22 cellular contexts compared by ENCODE assay signal in the genomic region with DNA sequence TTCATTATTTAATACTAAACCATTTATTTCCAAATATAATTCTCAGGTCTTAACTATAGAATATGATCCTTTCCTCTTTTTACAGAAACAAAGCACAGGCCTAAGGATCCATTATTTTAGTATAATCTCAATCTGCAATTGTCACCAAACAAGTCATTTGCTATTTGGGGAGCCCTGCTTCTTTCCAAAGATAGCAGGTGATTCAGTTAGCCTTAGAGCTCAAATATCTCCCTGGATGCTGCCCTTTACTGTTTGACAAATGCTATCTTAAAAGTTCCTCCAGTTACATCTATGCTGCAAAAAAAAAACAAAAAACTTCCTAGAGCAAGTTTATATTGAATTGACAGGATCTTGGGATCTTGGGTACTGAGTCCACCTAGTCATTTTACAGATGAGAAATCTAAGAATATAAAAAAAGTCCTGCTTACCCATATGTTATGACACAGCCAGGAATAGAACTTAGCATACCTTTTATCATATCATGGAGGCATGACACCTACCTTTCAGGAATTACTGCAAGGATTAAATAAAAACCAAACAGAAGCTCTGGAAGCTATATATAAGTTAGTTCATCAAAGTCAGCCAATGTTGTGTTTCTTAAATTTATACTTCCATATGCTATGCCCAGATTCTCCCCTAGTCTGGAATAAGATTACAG. TPM values are rescaled to one million over a fixed set of nuclear protein-coding genes. Genes with fewer than 3 reads are reported as not detected.
DNase-seq lines count a peak whose midpoint lies in the region; ATAC-seq and TF ChIP-seq lines count a peak whose summit lies in the region.
"Had no signal": no experiment of that assay in that cellular context is flagged by ENCODE, and none has a peak within 500 bp of the region (broad histone marks: within the 10 kb centered on the region; RNA-seq: fewer than 3 reads in every experiment).

No MANE protein-coding gene starts in this region.

- no peaks in the 10 kb centered on the region for H3K27me3 Mint-ChIP-seq in activated T-cell treated with anti-CD3 and anti-CD28 coated beads, Interleukin-2, amount 50 U/mL, for 4 hours (ENCODE audit: low read depth)
- no peaks in the 10 kb centered on the region for H3K27me3 Mint-ChIP-seq in CD8-positive, alpha-beta memory T cell
- no peaks in the 10 kb centered on the region for H3K27me3 Mint-ChIP-seq in activated T-helper 17 cell treated with anti-CD3 and anti-CD28 coated beads, Interleukin-2, amount 50 U/mL, for 72 hours
- H3K27me3 Mint-ChIP-seq: memory B cell had no signal

- no peak for TF ChIP-seq CTCF in parathyroid adenoma (IDR thresholded peaks at IDR 0.05)

- H3K4me1 Mint-ChIP-seq in activated T-cell treated with anti-CD3 and anti-CD28 coated beads, Interleukin-2, amount 50 U/mL, for 4 hours (ENCODE audit: low read depth) = peaks cover 62% of the 10 kb centered on the region
- H3K4me1 Mint-ChIP-seq in CD8-positive, alpha-beta memory T cell = peaks cover 57 to 77% (median 74%) of the 10 kb centered on the region in 3 donors
- peaks cover 31% of the 10 kb centered on the region for H3K4me1 Mint-ChIP-seq in activated T-helper 17 cell treated with anti-CD3 and anti-CD28 coated beads, Interleukin-2, amount 50 U/mL, for 72 hours
- H3K4me1 Mint-ChIP-seq: memory B cell had no signal

- no peaks in the 10 kb centered on the region for H3K9me3 ChIP-seq in CD8-positive, alpha-beta memory T cell (ENCODE audit: low read length)
- H3K9me3 ChIP-seq in parathyroid adenoma (ENCODE audit: control insufficient read depth, low read length) = no peaks in the 10 kb centered on the region
- no peaks in the 10 kb centered on the region for H3K9me3 ChIP-seq in effector memory CD4-positive, alpha-beta T cell (ENCODE audit: control insufficient read depth, low read length)

- in situ Hi-C loops in G401 (cut with HindIII; ENCODE audit: low sequenced_read_pairs) = no loop called here

- ATAC-seq in activated T-cell treated with anti-CD3 and anti-CD28 coated beads, Interleukin-2, amount 50 U/mL, for 4 hours = no peak
- no peak for ATAC-seq in activated T-helper 17 cell treated with anti-CD3 and anti-CD28 coated beads, Interleukin-2, amount 50 U/mL, for 72 hours (replicated peaks)
- ATAC-seq in GM18519 (IDR thresholded peaks at IDR 0.05; ENCODE audit: low FRiP score, unreplicated experiment) = no peak
- ATAC-seq: PC-3, right cardiac atrium had no signal

- H2AFZ ChIP-seq in parathyroid adenoma = no peak overlapping the region

- no peaks in the 10 kb centered on the region for H3K27me3 ChIP-seq in CD8-positive, alpha-beta memory T cell (ENCODE audit: insufficient read depth, low read length, poor library complexity, severe bottlenecking)
- no peaks in the 10 kb centered on the region for H3K27me3 ChIP-seq in parathyroid adenoma (ENCODE audit: control insufficient read depth, insufficient read depth, low read length)
- no peaks in the 10 kb centered on the region for H3K27me3 ChIP-seq in effector memory CD4-positive, alpha-beta T cell (replicated peaks; ENCODE audit: control insufficient read depth, insufficient read depth, low read length, poor library complexity, severe bottlenecking)

- POLR2A ChIA-PET in CD8-positive, alpha-beta memory T cell (lab: Charles Lee) = no interaction called here

- peak overlapping the region in 7 of 8 donors; percentile 1 to 87 (median 59) for H3K27ac Mint-ChIP-seq in CD8-positive, alpha-beta memory T cell
- H3K27ac Mint-ChIP-seq in activated T-helper 17 cell treated with anti-CD3 and anti-CD28 coated beads, Interleukin-2, amount 50 U/mL, for 72 hours = peak overlapping the region; percentile 42

- peaks cover 25% of the 10 kb centered on the region for H3K4me1 ChIP-seq in CD8-positive, alpha-beta memory T cell (ENCODE audit: insufficient read depth, low read length)
- peaks cover 8% of the 10 kb centered on the region for H3K4me1 ChIP-seq in parathyroid adenoma
- peaks cover 5% of the 10 kb centered on the region for H3K4me1 ChIP-seq in effector memory CD4-positive, alpha-beta T cell (ENCODE audit: control insufficient read depth, insufficient read depth, low read length, poor library complexity, severe bottlenecking)

- no peak overlapping the region for H3K9ac ChIP-seq in parathyroid adenoma

- H3K36me3 ChIP-seq in CD8-positive, alpha-beta memory T cell (ENCODE audit: insufficient read depth, low read length) = peaks cover 62% of the 10 kb centered on the region
- H3K36me3 ChIP-seq in parathyroid adenoma (ENCODE audit: control insufficient read depth, insufficient read depth, low read length) = peaks cover 4% of the 10 kb centered on the region
- H3K36me3 ChIP-seq in effector memory CD4-positive, alpha-beta T cell (ENCODE audit: control insufficient read depth, insufficient read depth, low read length) = peaks cover 75% of the 10 kb centered on the region

- H3K4me3 Mint-ChIP-seq in activated T-cell treated with anti-CD3 and anti-CD28 coated beads, Interleukin-2, amount 50 U/mL, for 4 hours = peak overlapping the region; percentile 24
- H3K4me3 Mint-ChIP-seq in CD8-positive, alpha-beta memory T cell = peak overlapping the region in 1 of 7 donors; percentile 44
- peak overlapping the region; percentile 43 for H3K4me3 Mint-ChIP-seq in activated T-helper 17 cell treated with anti-CD3 and anti-CD28 coated beads, Interleukin-2, amount 50 U/mL, for 72 hours
- H3K4me3 Mint-ChIP-seq: memory B cell had no signal

- no peak for DNase-seq in activated T-cell treated with anti-CD3 and anti-CD28 coated beads, Interleukin-2, amount 50 U/mL, for 4 hours
- no peak for DNase-seq in activated T-cell treated with anti-CD3 and anti-CD28 coated beads, Interleukin-2, amount 50 U/mL, for 1 hour
- no peak for DNase-seq in CD8-positive, alpha-beta memory T cell
- DNase-seq in effector memory CD4-positive, alpha-beta T cell = no peak
- DNase-seq in G401 (ENCODE audit: low spot score) = no peak
- DNase-seq: amygdala; C1 segment of cervical spinal cord; cortex of kidney; H7; kidney glomerular epithelial cell; NCI-H1105 treated with DMSO at 0.1 percent for 48 hours; NCI-H2029 treated with DMSO at 0.1 percent for 48 hours; NCI-H345; NCI-H82; PC-3; right cardiac atrium; SIG-M5; stimulated activated CD4-positive, alpha-beta T cell treated with anti-CD3 and anti-CD28 coated beads, Interleukin-15, amount 100 ng/mL, for 24 hours had no signal

- H3K79me2 ChIP-seq in parathyroid adenoma = peaks cover 19% of the 10 kb centered on the region

- no peak overlapping the region for H3K4me2 ChIP-seq in parathyroid adenoma (ENCODE audit: low read length)

- CTCF ChIA-PET in CD8-positive, alpha-beta memory T cell (lab: Charles Lee) = no interaction called here

- no peaks in the 10 kb centered on the region for H3K9me3 Mint-ChIP-seq in activated T-cell treated with anti-CD3 and anti-CD28 coated beads, Interleukin-2, amount 50 U/mL, for 4 hours
- no peaks in the 10 kb centered on the region for H3K9me3 Mint-ChIP-seq in CD8-positive, alpha-beta memory T cell
- H3K9me3 Mint-ChIP-seq in activated T-helper 17 cell treated with anti-CD3 and anti-CD28 coated beads, Interleukin-2, amount 50 U/mL, for 72 hours = no peaks in the 10 kb centered on the region
- H3K9me3 Mint-ChIP-seq: memory B cell had no signal

- H3K27ac ChIP-seq in CD8-positive, alpha-beta memory T cell (ENCODE audit: low read depth, low read length) = no peak overlapping the region
- H3K27ac ChIP-seq in parathyroid adenoma = peak overlapping the region; percentile 12
- H3K27ac ChIP-seq in effector memory CD4-positive, alpha-beta T cell (ENCODE audit: insufficient read depth, low read length, poor library complexity, severe bottlenecking) = no peak overlapping the region

- peaks cover 67% of the 10 kb centered on the region for H3K36me3 Mint-ChIP-seq in activated T-cell treated with anti-CD3 and anti-CD28 coated beads, Interleukin-2, amount 50 U/mL, for 4 hours (ENCODE audit: insufficient read depth)
- H3K36me3 Mint-ChIP-seq in CD8-positive, alpha-beta memory T cell = peaks cover 10 to 94% (median 29%) of the 10 kb centered on the region in 3 donors
- H3K36me3 Mint-ChIP-seq in activated T-helper 17 cell treated with anti-CD3 and anti-CD28 coated beads, Interleukin-2, amount 50 U/mL, for 72 hours (ENCODE audit: low read depth) = peaks cover 100% of the 10 kb centered on the region

- H3K4me3 ChIP-seq in CD8-positive, alpha-beta memory T cell (ENCODE audit: low read length) = no peak overlapping the region
- H3K4me3 ChIP-seq in parathyroid adenoma (ENCODE audit: low read depth, low read length) = no peak overlapping the region
- no peak overlapping the region for H3K4me3 ChIP-seq in effector memory CD4-positive, alpha-beta T cell (ENCODE audit: insufficient read depth, low read depth, low read length, poor library complexity, severe bottlenecking)

RNA-seq across cellular contexts. Expression of a gene that starts 9.2 kb away (rescaled TPM):
- 100 to 1,000 TPM; 753 to 907 (median 821) TPM for total RNA-seq in activated T-cell treated with anti-CD3 and anti-CD28 coated beads, Interleukin-2, amount 50 U/mL, for 4 hours
- 100 to 1,000 TPM; 545 to 549 TPM for total RNA-seq in CD8-positive, alpha-beta memory T cell
- polyA plus RNA-seq in CD8-positive, alpha-beta memory T cell = 127 TPM
- 100 to 1,000 TPM; 225 to 393 TPM for total RNA-seq in activated T-helper 17 cell treated with anti-CD3 and anti-CD28 coated beads, Interleukin-2, amount 50 U/mL, for 72 hours
- total RNA-seq in G401 (2014; rRNA removed; shearing (Covaris generic)) = 453 and 578 TPM in 2 replicates
